In genomic region chr5:23332650-23333251, GRCh38 we compare ENCODE assay signal across 12 cellular contexts.
DNase-seq lines count a peak whose midpoint lies in the region; ATAC-seq and TF ChIP-seq lines count a peak whose summit lies in the region.
"Had no signal": no experiment of that assay in that cellular context is flagged by ENCODE, and none has a peak within 500 bp of the region (broad histone marks: within the 10 kb centered on the region; RNA-seq: fewer than 3 reads in every experiment).

No MANE protein-coding gene starts in this region.

- no peaks in the 10 kb centered on the region for H3K4me1 Mint-ChIP-seq in endothelial cell (ENCODE audit: unreplicated experiment)
- H3K4me1 Mint-ChIP-seq: memory B cell had no signal

- H3K4me3 Mint-ChIP-seq in endothelial cell (ENCODE audit: unreplicated experiment): no peak overlapping the region
- H3K4me3 Mint-ChIP-seq: memory B cell had no signal

- no peaks in the 10 kb centered on the region for H3K36me3 Mint-ChIP-seq in endothelial cell (ENCODE audit: low read depth, unreplicated experiment)
- H3K36me3 Mint-ChIP-seq: memory B cell had no signal

- POLR2A ChIA-PET in AG04450 (lab: Yijun Ruan, JAX) (no interaction called here), HEK293T (lab: Yijun Ruan, JAX) (no interaction called here)

- no peak overlapping the region for H3K27ac Mint-ChIP-seq in endothelial cell (ENCODE audit: unreplicated experiment)
- H3K27ac Mint-ChIP-seq: memory B cell had no signal

- no peak overlapping the region for H3K4me3 ChIP-seq in AG04450 (ENCODE audit: low read depth, low read length)
- H3K4me3 ChIP-seq: adrenal gland had no signal

- no peaks in the 10 kb centered on the region for H3K9me3 ChIP-seq in AG04450 (ENCODE audit: control insufficient read depth, insufficient read depth, low read length)
- H3K9me3 ChIP-seq: adrenal gland had no signal

- H3K27me3 ChIP-seq in AG04450 (ENCODE audit: control insufficient read depth, insufficient read depth, low read length): no peaks in the 10 kb centered on the region
- H3K27me3 ChIP-seq: adrenal gland had no signal

- no peaks in the 10 kb centered on the region for H3K9me3 Mint-ChIP-seq in endothelial cell (ENCODE audit: unreplicated experiment)
- H3K9me3 Mint-ChIP-seq: memory B cell had no signal

- DNase-seq in AG04450 (ENCODE audit: low read depth, low spot score) (no peak), HEK293T (ENCODE audit: extremely low spot score) (peak; percentile 43), OCI-M1 (lab: John Stamatoyannopoulos, UW) (peak; percentile 72), endothelial cell (ENCODE audit: low spot score) (no peak), activated gamma-delta T cell (lab: John Stamatoyannopoulos, UW) (no peak), mesenteric fat pad (ENCODE audit: low spot score) (no peak)
- no peak for DNase-seq in activated naive CD4-positive, alpha-beta T cell treated with Interleukin-2 at 50 U/mL for 16 hours
- DNase-seq: activated CD4-positive, CD25-positive, alpha-beta regulatory T cell treated with anti-CD3 and anti-CD28 coated beads, Interleukin-2, amount 50 U/mL, for 72 hours; adrenal gland; DMS79 had no signal

- no peaks in the 10 kb centered on the region for H3K27me3 Mint-ChIP-seq in endothelial cell (ENCODE audit: unreplicated experiment)
- H3K27me3 Mint-ChIP-seq: memory B cell had no signal

- no peak overlapping the region for H3K27ac ChIP-seq in AG04450 (ENCODE audit: low read depth, low read length)
- H3K27ac ChIP-seq: adrenal gland had no signal

- CTCF ChIA-PET in AG04450 (lab: Charles Lee): no interaction called here
- CTCF ChIA-PET in HEK293T (lab: Yijun Ruan, JAX): interaction anchor here (0.6 kb wide), 1 partner anchor 139 kb away, joined by 5 read pairs; no protein-coding TSS in a partner anchor

- TF ChIP-seq CTCF in AG04450 (IDR thresholded peaks at IDR 0.05; ENCODE audit: low read depth, low read length) (peak; percentile 25; the same call in 1 of the 2 replicates), endothelial cell (IDR thresholded peaks at IDR 0.05; ENCODE audit: unreplicated experiment) (peak; percentile 29)

- no peak for ATAC-seq in HG03432 (IDR thresholded peaks at IDR 0.05; ENCODE audit: unreplicated experiment)

TF ChIP-seq in HEK293T, 16 proteins besides CTCF, POLR2A, EP300 and RAD21:
- no peak for TF ChIP-seq ZNF384 (IDR thresholded peaks at IDR 0.05)
- TF ChIP-seq FOXA1 (IDR thresholded peaks at IDR 0.05): no peak
- no peak for TF ChIP-seq HDGF (IDR thresholded peaks at IDR 0.05; ENCODE audit: borderline replicate concordance)
TF ChIP-seq in HEK293T: peak in this region for 0.

Comparison
In these comparisons a context has a peak if more than half of its experiments do, and no peak if none do; other contexts are left out.
1. DNase-seq: peak in HEK293T (single experiment) and OCI-M1 (single experiment); none in AG04450 (single experiment), endothelial cell (single experiment), activated gamma-delta T cell (single experiment), mesenteric fat pad (single experiment) and activated naive CD4-positive, alpha-beta T cell treated with Interleukin-2 at 50 U/mL for 16 hours (single experiment).